ENCODE assay signal across 8 cellular contexts in genomic region chr5:68534131-68534940, GRCh38.
A peak's percentile ranks its signal among the peaks of the same experiment; 100 is the strongest.
DNase-seq lines count a peak whose midpoint lies in the region; ATAC-seq and TF ChIP-seq lines count a peak whose summit lies in the region.

No MANE protein-coding gene starts in this region.

- DNase-seq in A172 (ENCODE audit: low spot score), result peak; percentile 60
- DNase-seq in NCI-H1105 treated with DMSO at 0.1 percent for 48 hours (lab: John Stamatoyannopoulos, UW), result peak; percentile 35
- DNase-seq in mucosa of descending colon, result peak in 2 of 3 donors; percentile 14 to 54

- intact Hi-C loops in mucosa of descending colon (cut with DNase I, micrococcal nuclease), result no loop called here

- H3K4me3 ChIP-seq in mucosa of descending colon, result no peak overlapping the region

- no peaks in the 10 kb centered on the region for H3K36me3 ChIP-seq in mucosa of descending colon (ENCODE audit: low read depth)

- ATAC-seq in mucosa of descending colon (peak; percentile 71), HG03095 (IDR thresholded peaks at IDR 0.05; ENCODE audit: unreplicated experiment) (no peak), HG02973 (IDR thresholded peaks at IDR 0.05; ENCODE audit: unreplicated experiment) (no peak), GM19023 (IDR thresholded peaks at IDR 0.05; ENCODE audit: unreplicated experiment) (no peak), GM21515 (IDR thresholded peaks at IDR 0.05; ENCODE audit: unreplicated experiment) (no peak)

- peaks cover 9% of the 10 kb centered on the region for H3K4me1 ChIP-seq in mucosa of descending colon (ENCODE audit: low read depth)

- TF ChIP-seq CTCF in mucosa of descending colon (IDR thresholded peaks at IDR 0.05), result no peak

- H3K27ac ChIP-seq in cingulate gyrus (ENCODE audit: low read depth, low read length), result peak overlapping the region; percentile 86

- H3K9me3 ChIP-seq in mucosa of descending colon, result no peaks in the 10 kb centered on the region
